1 cellular context compared by ENCODE assay signal in the genomic region with DNA sequence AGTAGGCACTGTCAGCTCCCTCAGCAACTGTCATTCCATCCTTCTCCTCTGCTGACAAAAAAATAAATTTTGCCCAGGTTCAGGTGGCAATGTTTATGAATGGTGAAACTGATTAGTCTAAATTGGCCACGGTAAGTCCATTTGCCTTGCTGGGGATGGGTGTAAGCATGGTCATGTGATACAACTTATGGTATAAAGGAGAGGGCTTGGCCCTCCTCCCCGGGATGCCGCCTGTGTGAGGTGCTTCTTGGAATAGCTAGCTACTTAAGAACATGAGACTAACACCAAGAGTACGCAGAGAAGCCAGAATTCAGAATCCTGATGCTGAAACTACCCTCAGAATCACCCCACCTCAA.
A peak's percentile ranks its signal among the peaks of the same experiment; 100 is the strongest.
TF ChIP-seq lines count a peak whose summit lies in the region.

No MANE protein-coding gene starts in this region.

TF ChIP-seq in GM12878, 131 proteins besides CTCF, POLR2A, EP300 and RAD21 (continued from another document):
- no peak for TF ChIP-seq STAT3 (IDR thresholded peaks at IDR 0.05; ENCODE audit: low read depth, low read length)
- no peak for TF ChIP-seq KDM1A (IDR thresholded peaks at IDR 0.05; ENCODE audit: borderline replicate concordance)
- TF ChIP-seq, protein P1, sequence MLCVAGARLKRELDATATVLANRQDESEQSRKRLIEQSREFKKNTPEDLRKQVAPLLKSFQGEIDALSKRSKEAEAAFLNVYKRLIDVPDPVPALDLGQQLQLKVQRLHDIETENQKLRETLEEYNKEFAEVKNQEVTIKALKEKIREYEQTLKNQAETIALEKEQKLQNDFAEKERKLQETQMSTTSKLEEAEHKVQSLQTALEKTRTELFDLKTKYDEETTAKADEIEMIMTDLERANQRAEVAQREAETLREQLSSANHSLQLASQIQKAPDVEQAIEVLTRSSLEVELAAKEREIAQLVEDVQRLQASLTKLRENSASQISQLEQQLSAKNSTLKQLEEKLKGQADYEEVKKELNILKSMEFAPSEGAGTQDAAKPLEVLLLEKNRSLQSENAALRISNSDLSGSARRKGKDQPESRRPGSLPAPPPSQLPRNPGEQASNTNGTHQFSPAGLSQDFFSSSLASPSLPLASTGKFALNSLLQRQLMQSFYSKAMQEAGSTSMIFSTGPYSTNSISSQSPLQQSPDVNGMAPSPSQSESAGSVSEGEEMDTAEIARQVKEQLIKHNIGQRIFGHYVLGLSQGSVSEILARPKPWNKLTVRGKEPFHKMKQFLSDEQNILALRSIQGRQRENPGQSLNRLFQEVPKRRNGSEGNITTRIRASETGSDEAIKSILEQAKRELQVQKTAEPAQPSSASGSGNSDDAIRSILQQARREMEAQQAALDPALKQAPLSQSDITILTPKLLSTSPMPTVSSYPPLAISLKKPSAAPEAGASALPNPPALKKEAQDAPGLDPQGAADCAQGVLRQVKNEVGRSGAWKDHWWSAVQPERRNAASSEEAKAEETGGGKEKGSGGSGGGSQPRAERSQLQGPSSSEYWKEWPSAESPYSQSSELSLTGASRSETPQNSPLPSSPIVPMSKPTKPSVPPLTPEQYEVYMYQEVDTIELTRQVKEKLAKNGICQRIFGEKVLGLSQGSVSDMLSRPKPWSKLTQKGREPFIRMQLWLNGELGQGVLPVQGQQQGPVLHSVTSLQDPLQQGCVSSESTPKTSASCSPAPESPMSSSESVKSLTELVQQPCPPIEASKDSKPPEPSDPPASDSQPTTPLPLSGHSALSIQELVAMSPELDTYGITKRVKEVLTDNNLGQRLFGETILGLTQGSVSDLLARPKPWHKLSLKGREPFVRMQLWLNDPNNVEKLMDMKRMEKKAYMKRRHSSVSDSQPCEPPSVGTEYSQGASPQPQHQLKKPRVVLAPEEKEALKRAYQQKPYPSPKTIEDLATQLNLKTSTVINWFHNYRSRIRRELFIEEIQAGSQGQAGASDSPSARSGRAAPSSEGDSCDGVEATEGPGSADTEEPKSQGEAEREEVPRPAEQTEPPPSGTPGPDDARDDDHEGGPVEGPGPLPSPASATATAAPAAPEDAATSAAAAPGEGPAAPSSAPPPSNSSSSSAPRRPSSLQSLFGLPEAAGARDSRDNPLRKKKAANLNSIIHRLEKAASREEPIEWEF (IDR thresholded peaks at IDR 0.05; ENCODE audit: insufficient replicate concordance, low read depth, low read length) = no peak
- no peak for TF ChIP-seq ZNF24 (IDR thresholded peaks at IDR 0.05)
- no peak for TF ChIP-seq DPF2 (IDR thresholded peaks at IDR 0.05)
- no peak for TF ChIP-seq POLR2AphosphoS5 (IDR thresholded peaks at IDR 0.05; ENCODE audit: low read length)
- no peak for TF ChIP-seq RFX5 (IDR thresholded peaks at IDR 0.05; ENCODE audit: low read depth, low read length)
- 0 out of 2 replicates have a peak, but pooled peaks have one; percentile 0 for TF ChIP-seq IKZF1 (conservative IDR thresholded peaks at IDR 0.05)
- TF ChIP-seq EZH2 (IDR thresholded peaks at IDR 0.05; ENCODE audit: borderline replicate concordance, control insufficient read depth, low read depth, low read length) = no peak
- no peak for TF ChIP-seq ZNF207 (IDR thresholded peaks at IDR 0.05; ENCODE audit: borderline replicate concordance)
TF ChIP-seq in GM12878: peak in this region for 2.
